1 cellular context compared by ENCODE assay signal in genomic region chr9:75027187-75028107, GRCh38.
TF ChIP-seq lines count a peak whose summit lies in the region.

No MANE protein-coding gene starts in this region.

TF ChIP-seq in HepG2, 621 proteins besides CTCF, POLR2A, EP300 and RAD21 (continued from another document):
- TF ChIP-seq THAP9 (CRISPR knock-in tag; IDR thresholded peaks at IDR 0.05; ENCODE audit: borderline replicate concordance) (no peak), MXD1 (CRISPR knock-in tag; IDR thresholded peaks at IDR 0.05) (peak; percentile 9; the same call in 1 of the 2 replicates), HOXA3 (CRISPR knock-in tag; IDR thresholded peaks at IDR 0.05) (no peak), ZNF253 (CRISPR knock-in tag; IDR thresholded peaks at IDR 0.05; ENCODE audit: borderline replicate concordance) (no peak; the same call in 1 of the 2 replicates), ZNF142 (CRISPR knock-in tag; IDR thresholded peaks at IDR 0.05) (peak; percentile 46; the same call in 1 of the 2 replicates), ZNF619 (CRISPR knock-in tag; IDR thresholded peaks at IDR 0.05) (no peak), ZNF354B (CRISPR knock-in tag; IDR thresholded peaks at IDR 0.05) (no peak), ZNF691 (CRISPR knock-in tag; IDR thresholded peaks at IDR 0.05; ENCODE audit: borderline replicate concordance, low read depth) (no peak)
